Comparison of ENCODE assay signal across 18 cellular contexts in the genomic region with DNA sequence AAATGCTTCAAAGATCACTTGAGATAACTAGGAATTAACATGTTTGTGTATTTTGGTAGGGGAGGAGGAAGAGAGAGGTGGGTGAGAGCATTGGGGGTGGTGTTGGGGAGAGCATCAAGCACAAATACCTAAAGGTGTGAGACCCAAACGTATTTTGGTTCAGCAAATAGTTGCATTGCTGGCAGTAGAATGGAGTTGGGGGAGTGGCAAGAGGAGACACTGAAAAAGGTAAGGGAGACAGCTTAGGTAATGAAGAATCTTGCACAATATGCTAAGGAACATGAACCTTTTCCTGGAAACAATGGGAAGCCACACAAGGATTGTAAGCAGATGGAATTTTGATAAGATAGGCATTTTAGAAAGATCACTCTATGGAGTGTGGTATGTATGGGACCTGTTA.
"Had no signal": no experiment of that assay in that cellular context is flagged by ENCODE, and none has a peak within 500 bp of the region (broad histone marks: within the 10 kb centered on the region; RNA-seq: fewer than 3 reads in every experiment).

No MANE protein-coding gene starts in this region.

- H3K9me3 ChIP-seq: neutrophil, tibial artery had no signal

- FAIRE-seq: urothelium cell line had no signal

- H3K4me3 ChIP-seq: cardiac muscle cell, tibial artery had no signal

- ATAC-seq: activated T-cell treated with anti-CD3 and anti-CD28 coated beads, Interleukin-2, amount 50 U/mL, for 4 hours; left cardiac atrium; natural killer cell; T-cell had no signal

- DNase-seq: activated CD4-positive, alpha-beta T cell treated with anti-CD3 and anti-CD28 coated beads, Interleukin-2, amount 10 ng/mL, durations not matched to agents 7 days and 5 days; activated CD4-positive, CD25-positive, alpha-beta regulatory T cell; activated CD8-positive, alpha-beta memory T cell treated with anti-CD3 and anti-CD28 coated beads, Interleukin-2, amount 50 U/mL, for 4 hours; activated effector memory CD4-positive, alpha-beta T cell treated with Interleukin-2 at 50 U/mL for 16 hours; activated T-cell treated with anti-CD3 and anti-CD28 coated beads, Interleukin-2, amount 50 U/mL, for 4 hours; dermis blood vessel endothelial cell; effector memory CD4-positive, alpha-beta T cell; immature natural killer cell; left cardiac atrium; natural killer cell; stimulated activated CD8-positive, alpha-beta memory T cell treated with anti-CD3 and anti-CD28 coated beads, Interleukin-4, amount 100 ng/mL, for 48 hours; stimulated activated naive CD4-positive, alpha-beta T cell; T-cell; T-helper 9 cell; tibial artery had no signal

- H3K27me3 ChIP-seq: cardiac muscle cell, neutrophil, tibial artery had no signal

- H3K27ac ChIP-seq: cardiac muscle cell, neutrophil, tibial artery had no signal

- H3K36me3 ChIP-seq: cardiac muscle cell, tibial artery had no signal
